12 cellular contexts compared by ENCODE assay signal in genomic region chr3:114005406-114005987, GRCh38. TPM values are rescaled to one million over a fixed set of nuclear protein-coding genes. Genes with fewer than 3 reads are reported as not detected.
A peak's percentile ranks its signal among the peaks of the same experiment; 100 is the strongest.
DNase-seq lines count a peak whose midpoint lies in the region; ATAC-seq and TF ChIP-seq lines count a peak whose summit lies in the region.
"Had no signal": no experiment of that assay in that cellular context is flagged by ENCODE, and none has a peak within 500 bp of the region (broad histone marks: within the 10 kb centered on the region; RNA-seq: fewer than 3 reads in every experiment).

No MANE protein-coding gene starts in this region.

- H3K4me3 Mint-ChIP-seq in activated B cell treated with CpG ODN at 0.5 μM for 24 hours (peak overlapping the region; percentile 76), immature natural killer cell (no peak overlapping the region)
- no peak overlapping the region for H3K4me3 Mint-ChIP-seq in activated T-helper 1 cell treated with anti-CD3 and anti-CD28 coated beads, Interleukin-12 subunit alpha, Interleukin-12 subunit beta, Interleukin-2, Interleukin-4 antibody, amounts not matched to agents 30 ng/mL and 10 ng/mL and 1 ng/mL, durations not matched to agents 14 hours and 24 hours and 36 hours
- H3K4me3 Mint-ChIP-seq: CD4-positive, alpha-beta memory T cell had no signal

- H3K4me1 Mint-ChIP-seq in activated B cell treated with CpG ODN at 0.5 μM for 24 hours (peaks cover 62% of the 10 kb centered on the region), immature natural killer cell (no peaks in the 10 kb centered on the region)
- no peaks in the 10 kb centered on the region for H3K4me1 Mint-ChIP-seq in activated T-helper 1 cell treated with anti-CD3 and anti-CD28 coated beads, Interleukin-12 subunit alpha, Interleukin-12 subunit beta, Interleukin-2, Interleukin-4 antibody, amounts not matched to agents 30 ng/mL and 10 ng/mL and 1 ng/mL, durations not matched to agents 14 hours and 24 hours and 36 hours (ENCODE audit: low read depth)
- H3K4me1 Mint-ChIP-seq: CD4-positive, alpha-beta memory T cell had no signal

- no peak for TF ChIP-seq CTCF in activated B cell treated with CpG ODN at 0.5 μM for 24 hours (IDR thresholded peaks at IDR 0.05)

- intact Hi-C loops in activated B cell treated with CpG ODN at 0.5 μM for 24 hours (cut with micrococcal nuclease), result loop anchor here (1.0 to 10.0 kb wide), 8 partner anchors 20 to 289 kb away; partner anchors contain the start of genes ATP6V1A, CCDC191, GRAMD1C and NAA50
- intact Hi-C loops in activated T-helper 1 cell treated with anti-CD3 and anti-CD28 coated beads, Interleukin-12 subunit alpha, Interleukin-12 subunit beta, Interleukin-2, Interleukin-4 antibody, amounts not matched to agents 30 ng/mL and 10 ng/mL and 1 ng/mL, durations not matched to agents 14 hours and 24 hours and 36 hours (cut with micrococcal nuclease), result no loop called here

- H3K9me3 Mint-ChIP-seq in activated B cell treated with CpG ODN at 0.5 μM for 24 hours (no peaks in the 10 kb centered on the region), immature natural killer cell (no peaks in the 10 kb centered on the region)
- peaks cover 6% of the 10 kb centered on the region for H3K9me3 Mint-ChIP-seq in activated T-helper 1 cell treated with anti-CD3 and anti-CD28 coated beads, Interleukin-12 subunit alpha, Interleukin-12 subunit beta, Interleukin-2, Interleukin-4 antibody, amounts not matched to agents 30 ng/mL and 10 ng/mL and 1 ng/mL, durations not matched to agents 14 hours and 24 hours and 36 hours
- H3K9me3 Mint-ChIP-seq: CD4-positive, alpha-beta memory T cell had no signal

- peak; percentile 52 for DNase-seq in activated B cell treated with CpG ODN at 0.5 μM for 24 hours
- DNase-seq in SW480 (ENCODE audit: low spot score), result no peak
- DNase-seq in NCI-H82 treated with DMSO at 0.1 percent for 48 hours (lab: John Stamatoyannopoulos, UW; ENCODE audit: unreplicated experiment), result no peak
- no peak for DNase-seq in immature natural killer cell
- DNase-seq in activated T-helper 1 cell treated with anti-CD3 and anti-CD28 coated beads, Interleukin-12 subunit alpha, Interleukin-12 subunit beta, Interleukin-2, Interleukin-4 antibody, amounts not matched to agents 30 ng/mL and 10 ng/mL and 1 ng/mL, durations not matched to agents 14 hours and 24 hours and 36 hours (ENCODE audit: low spot score), result no peak
- DNase-seq: CD4-positive, alpha-beta memory T cell; kidney glomerular epithelial cell; NCI-H226; upper lobe of left lung had no signal

- ATAC-seq in GM18511 (IDR thresholded peaks at IDR 0.05; ENCODE audit: unreplicated experiment), result peak; percentile 99
- peak; percentile 78 for ATAC-seq in GM21390 (IDR thresholded peaks at IDR 0.05; ENCODE audit: unreplicated experiment)
- ATAC-seq in HG03095 (IDR thresholded peaks at IDR 0.05; ENCODE audit: unreplicated experiment), result peak; percentile 89
- ATAC-seq in activated B cell treated with CpG ODN at 0.5 μM for 24 hours (ENCODE audit: low read depth), result peak; percentile 95

- H3K36me3 Mint-ChIP-seq in activated B cell treated with CpG ODN at 0.5 μM for 24 hours (ENCODE audit: low read depth), result peaks cover 25% of the 10 kb centered on the region
- H3K36me3 Mint-ChIP-seq in immature natural killer cell, result peaks cover 7 to 19% (median 14%) of the 10 kb centered on the region in 3 donors
- no peaks in the 10 kb centered on the region for H3K36me3 Mint-ChIP-seq in activated T-helper 1 cell treated with anti-CD3 and anti-CD28 coated beads, Interleukin-12 subunit alpha, Interleukin-12 subunit beta, Interleukin-2, Interleukin-4 antibody, amounts not matched to agents 30 ng/mL and 10 ng/mL and 1 ng/mL, durations not matched to agents 14 hours and 24 hours and 36 hours (ENCODE audit: low read depth)

- H3K27me3 Mint-ChIP-seq in activated B cell treated with CpG ODN at 0.5 μM for 24 hours (no peaks in the 10 kb centered on the region), immature natural killer cell (ENCODE audit: low read depth in 3 of 3) (no peaks in the 10 kb centered on the region)
- H3K27me3 Mint-ChIP-seq in activated T-helper 1 cell treated with anti-CD3 and anti-CD28 coated beads, Interleukin-12 subunit alpha, Interleukin-12 subunit beta, Interleukin-2, Interleukin-4 antibody, amounts not matched to agents 30 ng/mL and 10 ng/mL and 1 ng/mL, durations not matched to agents 14 hours and 24 hours and 36 hours (ENCODE audit: insufficient read depth), result no peaks in the 10 kb centered on the region
- H3K27me3 Mint-ChIP-seq: CD4-positive, alpha-beta memory T cell had no signal

- POLR2A ChIA-PET in activated B cell treated with CpG ODN at 0.5 μM for 24 hours (lab: Charles Lee), result interaction anchor here (0.5 to 4.8 kb wide), 11 partner anchors 11 to 428 kb away, joined by 3 to 53 read pairs (median 6); partner anchors contain the start of genes ATP6V1A, CCDC191, NAA50 and QTRT2

- CTCF ChIA-PET in activated B cell treated with CpG ODN at 0.5 μM for 24 hours (lab: Charles Lee), result interaction anchor here (0.8 to 1.8 kb wide), 9 partner anchors 9 to 413 kb away, joined by 3 to 14 read pairs (median 4); partner anchors contain the start of genes CCDC191 and QTRT2

- H3K27ac Mint-ChIP-seq in activated B cell treated with CpG ODN at 0.5 μM for 24 hours (peak overlapping the region; percentile 97), immature natural killer cell (no peak overlapping the region)
- H3K27ac Mint-ChIP-seq in activated T-helper 1 cell treated with anti-CD3 and anti-CD28 coated beads, Interleukin-12 subunit alpha, Interleukin-12 subunit beta, Interleukin-2, Interleukin-4 antibody, amounts not matched to agents 30 ng/mL and 10 ng/mL and 1 ng/mL, durations not matched to agents 14 hours and 24 hours and 36 hours, result no peak overlapping the region
- H3K27ac Mint-ChIP-seq: CD4-positive, alpha-beta memory T cell had no signal

RNA-seq across cellular contexts. Expression of gene CCDC191, which starts 50.8 kb away (rescaled TPM):
- total RNA-seq in activated B cell treated with CpG ODN at 0.5 μM for 24 hours, result 14.7 and 17.2 TPM in 2 replicates
- polyA plus RNA-seq in immature natural killer cell, result 1 to 10 TPM in 1 of 3 donors, under 1 TPM in 1, not detected in 1; 0.67 to 2.9 TPM
- 1.1 and 2.1 TPM in 2 replicates for total RNA-seq in activated T-helper 1 cell treated with anti-CD3 and anti-CD28 coated beads, Interleukin-12 subunit alpha, Interleukin-12 subunit beta, Interleukin-2, Interleukin-4 antibody, amounts not matched to agents 30 ng/mL and 10 ng/mL and 1 ng/mL, durations not matched to agents 14 hours and 24 hours and 36 hours

RNA-seq across cellular contexts. Expression of gene QTRT2, which starts 51.0 kb away (rescaled TPM):
- total RNA-seq in activated B cell treated with CpG ODN at 0.5 μM for 24 hours, result 63.1 and 75.5 TPM in 2 replicates
- 10 to 100 TPM in 2 of 3 donors, 1 to 10 TPM in 1; 2.5 to 12.3 (median 12.0) TPM for polyA plus RNA-seq in immature natural killer cell
- 54.9 and 57.6 TPM in 2 replicates for total RNA-seq in activated T-helper 1 cell treated with anti-CD3 and anti-CD28 coated beads, Interleukin-12 subunit alpha, Interleukin-12 subunit beta, Interleukin-2, Interleukin-4 antibody, amounts not matched to agents 30 ng/mL and 10 ng/mL and 1 ng/mL, durations not matched to agents 14 hours and 24 hours and 36 hours

RNA-seq across cellular contexts. Expression of gene ZDHHC23, which starts 57.7 kb away (rescaled TPM):
- 22.7 and 27.4 TPM in 2 replicates for total RNA-seq in activated B cell treated with CpG ODN at 0.5 μM for 24 hours
- polyA plus RNA-seq in immature natural killer cell, result under 1 TPM; 0.08 to 0.63 (median 0.57) TPM
- total RNA-seq in activated T-helper 1 cell treated with anti-CD3 and anti-CD28 coated beads, Interleukin-12 subunit alpha, Interleukin-12 subunit beta, Interleukin-2, Interleukin-4 antibody, amounts not matched to agents 30 ng/mL and 10 ng/mL and 1 ng/mL, durations not matched to agents 14 hours and 24 hours and 36 hours, result 0.88 and 1.8 TPM in 2 replicates
